9 cellular contexts compared by ENCODE assay signal in genomic region chr10:25934673-25935139, GRCh38. TPM values are rescaled to one million over a fixed set of nuclear protein-coding genes. Genes with fewer than 3 reads are reported as not detected.
A peak's percentile ranks its signal among the peaks of the same experiment; 100 is the strongest.
DNase-seq lines count a peak whose midpoint lies in the region; ATAC-seq lines count a peak whose summit lies in the region.
"Had no signal": no experiment of that assay in that cellular context is flagged by ENCODE, and none has a peak within 500 bp of the region (broad histone marks: within the 10 kb centered on the region; RNA-seq: fewer than 3 reads in every experiment).

No MANE protein-coding gene starts in this region.

- peak; percentile 69 for ATAC-seq in stimulated activated naive CD8-positive, alpha-beta T cell treated with anti-CD3 and anti-CD28 coated beads, Interleukin-15, amount 100 ng/mL, for 72 hours
- ATAC-seq in GM19455 (IDR thresholded peaks at IDR 0.05; ENCODE audit: unreplicated experiment), result no peak

- H3K4me1 Mint-ChIP-seq in stimulated activated naive CD8-positive, alpha-beta T cell treated with anti-CD3 and anti-CD28 coated beads, Interleukin-15, amount 100 ng/mL, for 72 hours, result peaks cover 10% of the 10 kb centered on the region

- peaks cover 10% of the 10 kb centered on the region for H3K27me3 ChIP-seq in H7 (ENCODE audit: control insufficient read depth, insufficient read depth, low read length)

- H3K9me3 ChIP-seq in ES-I3 (ENCODE audit: control insufficient read depth, insufficient read depth, low read length), result no peaks in the 10 kb centered on the region

- no peaks in the 10 kb centered on the region for H3K4me1 ChIP-seq in ES-I3 (ENCODE audit: insufficient read depth, low read length)

- peak overlapping the region; percentile 87 for H3K9ac ChIP-seq in ES-I3 (ENCODE audit: low read depth, low read length)

- H3K27ac Mint-ChIP-seq in stimulated activated naive CD8-positive, alpha-beta T cell treated with anti-CD3 and anti-CD28 coated beads, Interleukin-15, amount 100 ng/mL, for 72 hours, result no peak overlapping the region

- peak overlapping the region; percentile 79 to 92 for H3K4me3 Mint-ChIP-seq in stimulated activated naive CD8-positive, alpha-beta T cell treated with anti-CD3 and anti-CD28 coated beads, Interleukin-15, amount 100 ng/mL, for 72 hours

- H3K4me3 ChIP-seq in H7 (ENCODE audit: insufficient read depth, low read depth, low read length), result peak overlapping the region; percentile 64

- DNase-seq in H7 (peak; percentile 72), islet precursor cell (peak; percentile 71), HCEC 1CT (no peak), HuH-7.5 (ENCODE audit: low spot score) (no peak)
- DNase-seq in activated CD4-positive, alpha-beta T cell treated with anti-CD3 and anti-CD28 coated beads, Interleukin-2, amount 50 U/mL, for 48 hours, result peak; percentile 13
- peak; percentile 17 to 33 for DNase-seq in stimulated activated naive CD8-positive, alpha-beta T cell treated with anti-CD3 and anti-CD28 coated beads, Interleukin-15, amount 100 ng/mL, for 72 hours
- DNase-seq: IMR-90 had no signal

- no peaks in the 10 kb centered on the region for H3K36me3 ChIP-seq in ES-I3 (ENCODE audit: insufficient read depth, low read length)
- no peaks in the 10 kb centered on the region for H3K36me3 ChIP-seq in H7 (replicated peaks; ENCODE audit: control insufficient read depth, insufficient read depth, low read length)

- peaks cover 62% of the 10 kb centered on the region for H3K27me3 Mint-ChIP-seq in stimulated activated naive CD8-positive, alpha-beta T cell treated with anti-CD3 and anti-CD28 coated beads, Interleukin-15, amount 100 ng/mL, for 72 hours

- no peaks in the 10 kb centered on the region for H3K9me3 Mint-ChIP-seq in stimulated activated naive CD8-positive, alpha-beta T cell treated with anti-CD3 and anti-CD28 coated beads, Interleukin-15, amount 100 ng/mL, for 72 hours

RNA-seq across cellular contexts. Expression of gene MYO3A, which starts 0.7 kb away (rescaled TPM):
- 4.8 and 4.9 TPM in 2 replicates for total RNA-seq in H7 (2014; rRNA removed; shearing (Covaris generic))
- total RNA-seq: IMR-90 had no signal

Comparison
In these comparisons a context has a peak if more than half of its experiments do, and no peak if none do; other contexts are left out.
1. DNase-seq: peak in H7 (single experiment), activated CD4-positive, alpha-beta T cell treated with anti-CD3 and anti-CD28 coated beads, Interleukin-2, amount 50 U/mL, for 48 hours (2 of 2), islet precursor cell (single experiment) and stimulated activated naive CD8-positive, alpha-beta T cell treated with anti-CD3 and anti-CD28 coated beads, Interleukin-15, amount 100 ng/mL, for 72 hours (2 of 2); none in HCEC 1CT (single experiment) and HuH-7.5 (single experiment).